Comparison of ENCODE assay signal across 9 cellular contexts in the genomic region with DNA sequence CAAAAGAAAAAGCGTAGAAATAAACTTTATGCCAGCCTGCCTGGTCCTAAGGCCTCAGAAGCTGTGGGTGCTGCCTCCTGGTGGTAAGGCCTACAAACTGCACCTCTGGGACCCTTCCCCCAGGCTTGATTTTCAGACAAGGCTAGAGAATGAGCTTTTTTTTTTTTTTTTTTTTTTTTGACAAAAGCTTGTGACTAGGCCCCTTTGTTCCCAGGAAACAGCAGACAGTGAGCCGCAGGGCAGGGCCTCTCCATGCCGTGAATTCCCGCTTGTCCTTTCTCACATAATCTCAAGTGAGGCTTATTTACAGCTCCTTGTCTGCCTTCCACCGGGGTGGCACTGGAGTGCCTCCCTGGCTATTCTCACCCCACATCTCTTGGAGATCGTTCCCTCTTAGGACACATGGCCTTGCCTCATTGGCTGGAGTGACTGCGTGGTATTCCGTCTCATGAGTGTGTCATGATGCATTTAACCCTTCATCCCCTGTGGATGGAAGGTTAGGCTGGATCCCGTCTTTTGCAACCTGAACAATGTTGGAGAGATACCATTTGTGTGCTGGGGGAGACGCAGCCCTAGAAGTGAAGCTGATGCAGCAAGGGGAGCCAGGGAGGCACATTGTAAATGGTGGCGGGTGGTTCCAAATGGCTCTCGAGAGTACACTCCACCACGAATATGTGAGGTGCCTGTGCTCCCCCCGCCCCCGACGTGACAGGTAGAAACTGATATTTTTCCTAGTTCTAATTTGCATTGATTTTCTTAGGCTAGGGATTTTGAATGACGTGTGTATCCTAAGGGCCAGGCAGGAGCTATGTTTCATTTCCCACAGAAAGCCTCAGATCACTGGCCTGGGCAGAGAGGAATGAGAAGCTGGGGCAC. TPM values are rescaled to one million over a fixed set of nuclear protein-coding genes. Genes with fewer than 3 reads are reported as not detected.
DNase-seq lines count a peak whose midpoint lies in the region; ATAC-seq, FAIRE-seq and TF ChIP-seq lines count a peak whose summit lies in the region.
"Had no signal": no experiment of that assay in that cellular context is flagged by ENCODE, and none has a peak within 500 bp of the region (broad histone marks: within the 10 kb centered on the region; RNA-seq: fewer than 3 reads in every experiment).

No MANE protein-coding gene starts in this region.

- no peak overlapping the region for H3K4me3 ChIP-seq in iPS-20b (ENCODE audit: low read length)
- H3K4me3 ChIP-seq: BLaER1 had no signal

- POLR2A ChIA-PET in MCF 10A (lab: Yijun Ruan, JAX), result interaction anchor here (0.7 to 1.5 kb wide), 5 partner anchors 32 to 192 kb away, joined by 3 to 6 read pairs (median 4); no protein-coding TSS in a partner anchor

- intact Hi-C loops in MCF 10A (cut with micrococcal nuclease), result loop anchor here (1.0 to 5.0 kb wide), 4 partner anchors 49 to 192 kb away; no protein-coding TSS in a partner anchor

- peak; percentile 80 for FAIRE-seq in TTC549 (lab: Jason Lieb, UNC)

- H3K27me3 Mint-ChIP-seq in MCF 10A (ENCODE audit: insufficient read depth, unreplicated experiment), result no peaks in the 10 kb centered on the region

- peaks cover 7% of the 10 kb centered on the region for H3K36me3 Mint-ChIP-seq in MCF 10A (ENCODE audit: insufficient read depth, unreplicated experiment)

- H3K36me3 ChIP-seq in iPS-20b (ENCODE audit: insufficient read depth, low read depth, low read length), result no peaks in the 10 kb centered on the region

- H3K27me3 ChIP-seq in iPS-20b (ENCODE audit: insufficient read depth, low read length), result no peaks in the 10 kb centered on the region
- H3K27me3 ChIP-seq: BLaER1 had no signal

- peaks cover 4% of the 10 kb centered on the region; the same call in 1 of the 2 replicates for H3K4me1 ChIP-seq in iPS-20b (ENCODE audit: insufficient read depth, low read length)

- no peak for ATAC-seq in HG02678 (IDR thresholded peaks at IDR 0.05; ENCODE audit: unreplicated experiment)

- H3K4me1 Mint-ChIP-seq in MCF 10A (ENCODE audit: insufficient read depth, unreplicated experiment), result peaks cover 4% of the 10 kb centered on the region

- DNase-seq in NCI-H1092 treated with DMSO at 0.1 percent for 48 hours (lab: John Stamatoyannopoulos, UW) (peak; percentile 24), NCI-H1092 (lab: John Stamatoyannopoulos, UW) (no peak), NAMALWA (ENCODE audit: low spot score) (peak; percentile 75), MCF 10A (ENCODE audit: unreplicated experiment) (peak; percentile 73), smooth muscle cell of the brain vasculature (ENCODE audit: low read depth, low spot score) (peak; percentile 65)

- CTCF ChIA-PET in MCF 10A (lab: Yijun Ruan, JAX), result interaction anchor here (0.6 to 3.0 kb wide), 27 partner anchors 8 to 871 kb away, joined by 3 to 81 read pairs (median 5); no protein-coding TSS in a partner anchor

- H3K9me3 Mint-ChIP-seq in MCF 10A (ENCODE audit: unreplicated experiment), result no peaks in the 10 kb centered on the region

- H3K4me3 Mint-ChIP-seq in MCF 10A (ENCODE audit: unreplicated experiment), result peak overlapping the region; percentile 50

- no TSS peak for BruUV-seq in MCF 10A (replicated peaks; lab: Mats Ljungman, UMichigan)

- no peak overlapping the region for H3K27ac ChIP-seq in iPS-20b (ENCODE audit: low read length)
- H3K27ac ChIP-seq: BLaER1 had no signal

- peak; percentile 86 for TF ChIP-seq CTCF in MCF 10A (IDR thresholded peaks at IDR 0.05; ENCODE audit: unreplicated experiment)

- H3K9me3 ChIP-seq in iPS-20b (ENCODE audit: insufficient read depth, low read depth, low read length), result no peaks in the 10 kb centered on the region
- H3K9me3 ChIP-seq: BLaER1 had no signal

- H3K27ac Mint-ChIP-seq in MCF 10A (ENCODE audit: low read depth, unreplicated experiment), result no peak overlapping the region

- H3K9ac ChIP-seq in iPS-20b (ENCODE audit: low read depth, low read length), result peak overlapping the region; percentile 62
- H3K9ac ChIP-seq: BLaER1 had no signal

RNA-seq across cellular contexts. Expression of gene USP22, which starts 49.6 kb away (rescaled TPM):
- 146 and 157 TPM in 2 replicates for total RNA-seq in MCF 10A (2022)
